19 cellular contexts compared by ENCODE assay signal in genomic region chr16:86739178-86739577, GRCh38.
DNase-seq lines count a peak whose midpoint lies in the region; ATAC-seq, FAIRE-seq and TF ChIP-seq lines count a peak whose summit lies in the region.
"Had no signal": no experiment of that assay in that cellular context is flagged by ENCODE, and none has a peak within 500 bp of the region (broad histone marks: within the 10 kb centered on the region; RNA-seq: fewer than 3 reads in every experiment).

No MANE protein-coding gene starts in this region.

- intact Hi-C loops in ascending aorta (cut with DNase I) (no loop called here), endothelial cell of umbilical vein (cut with micrococcal nuclease) (no loop called here), gastrocnemius medialis (cut with DNase I; ENCODE audit: low total_unique reads) (loop anchor here (5.0 kb wide), 1 partner anchor 127 kb away; no protein-coding TSS in a partner anchor), natural killer cell (cut with micrococcal nuclease) (no loop called here)

- CTCF ChIA-PET in endothelial cell of umbilical vein (lab: Charles Lee), result interaction anchor here (1.0 to 1.3 kb wide), 4 partner anchors 10 to 323 kb away, joined by 3 read pairs; no protein-coding TSS in a partner anchor

- no peak overlapping the region for H3K4me3 Mint-ChIP-seq in natural killer cell
- H3K4me3 Mint-ChIP-seq: CD14-positive monocyte had no signal

- H3K9me1 ChIP-seq in endothelial cell of umbilical vein (replicated peaks; ENCODE audit: control insufficient read depth, extremely low read depth, insufficient read depth, low read length), result no peaks in the 10 kb centered on the region

- H3K4me1 Mint-ChIP-seq in natural killer cell, result peaks cover 9 to 15% of the 10 kb centered on the region in 2 donors

- no peak for TF ChIP-seq POLR2A in endothelial cell of umbilical vein (IDR thresholded peaks at IDR 0.05; ENCODE audit: low read depth, low read length)
- TF ChIP-seq POLR2A in gastrocnemius medialis (IDR thresholded peaks at IDR 0.05), result no peak
- TF ChIP-seq POLR2A in GM18505 (IDR thresholded peaks at IDR 0.05; ENCODE audit: borderline replicate concordance, extremely low read depth, insufficient read depth, insufficient read length), result no peak

- H3K27ac Mint-ChIP-seq in natural killer cell, result no peak overlapping the region
- H3K27ac Mint-ChIP-seq: CD14-positive monocyte; CD4-positive, alpha-beta memory T cell had no signal

- FAIRE-seq in endothelial cell of umbilical vein (lab: Jason Lieb, UNC), result peak; percentile 54
- FAIRE-seq: A204.1 had no signal

- H3K36me3 Mint-ChIP-seq in natural killer cell, result no peaks in the 10 kb centered on the region
- H3K36me3 Mint-ChIP-seq: CD4-positive, alpha-beta memory T cell had no signal

- H3K9ac ChIP-seq in endothelial cell of umbilical vein (replicated peaks; ENCODE audit: extremely low read depth, insufficient read depth, low read length), result no peak overlapping the region
- H3K9ac ChIP-seq: GM23248 had no signal

- in situ Hi-C loops in gastrocnemius medialis (cut with MboI; ENCODE audit: low sequenced_read_pairs in 4 of 4), result no loop called here

- no peaks in the 10 kb centered on the region for H3K79me2 ChIP-seq in endothelial cell of umbilical vein (ENCODE audit: control insufficient read depth, insufficient read depth, low read length)

- dilution Hi-C loops in endothelial cell of umbilical vein (cut with MboI; ENCODE audit: extremely low pct_ligation_motif_present, low sequenced_read_pairs), result no loop called here

- peaks cover 0 to 16% of the 10 kb centered on the region in 2 donors for H3K4me1 ChIP-seq in ascending aorta
- H3K4me1 ChIP-seq in endothelial cell of umbilical vein (ENCODE audit: control insufficient read depth, extremely low read depth, insufficient read depth, low read length), result peaks cover 27% of the 10 kb centered on the region
- H3K4me1 ChIP-seq in gastrocnemius medialis, result peaks cover 9 to 20% of the 10 kb centered on the region in 2 donors
- H3K4me1 ChIP-seq: BE2C, HAP-1 had no signal

- H3K9me3 ChIP-seq in ascending aorta, result no peaks in the 10 kb centered on the region
- no peaks in the 10 kb centered on the region for H3K9me3 ChIP-seq in endothelial cell of umbilical vein (replicated peaks; ENCODE audit: control insufficient read depth, insufficient read depth, low read length)
- H3K9me3 ChIP-seq in gastrocnemius medialis, result no peaks in the 10 kb centered on the region
- H3K9me3 ChIP-seq: BE2C, HAP-1 had no signal

- H3K27ac ChIP-seq in ascending aorta (peak overlapping the region; percentile 94 to 100), endothelial cell of umbilical vein (ENCODE audit: insufficient read depth, low read depth, low read length) (no peak overlapping the region), gastrocnemius medialis (peak overlapping the region; percentile 77 to 88 (median 84))
- H3K27ac ChIP-seq: GM23248, HL-60 had no signal

- H3K4me3 ChIP-seq in ascending aorta (no peak overlapping the region), endothelial cell of umbilical vein (replicated peaks in 1 of 3; ENCODE audit: insufficient read depth in 1 of 3, low read depth in 1 of 3, low read length in 3 of 3) (no peak overlapping the region), gastrocnemius medialis (no peak overlapping the region)
- H3K4me3 ChIP-seq: GM23248, HAP-1 had no signal

- H3K27me3 ChIP-seq in ascending aorta, result no peaks in the 10 kb centered on the region
- no peaks in the 10 kb centered on the region for H3K27me3 ChIP-seq in endothelial cell of umbilical vein (ENCODE audit: control insufficient read depth in 2 of 2, insufficient read depth in 2 of 2, low read length in 2 of 2)
- H3K27me3 ChIP-seq in gastrocnemius medialis, result no peaks in the 10 kb centered on the region

- POLR2A ChIA-PET in endothelial cell of umbilical vein (lab: Charles Lee), result no interaction called here

- no peaks in the 10 kb centered on the region for H4K20me1 ChIP-seq in endothelial cell of umbilical vein (replicated peaks; ENCODE audit: control insufficient read depth, extremely low read depth, insufficient read depth, low read length)

- H3K27me3 Mint-ChIP-seq in natural killer cell (ENCODE audit: low read depth in 2 of 2), result peaks cover 35 to 48% of the 10 kb centered on the region in 2 donors

- peaks cover 3 to 6% of the 10 kb centered on the region in 2 donors for H3K36me3 ChIP-seq in ascending aorta
- H3K36me3 ChIP-seq in endothelial cell of umbilical vein (ENCODE audit: control insufficient read depth in 2 of 2, extremely low read depth in 1 of 2, insufficient read depth in 2 of 2, low read length in 2 of 2), result no peaks in the 10 kb centered on the region
- no peaks in the 10 kb centered on the region for H3K36me3 ChIP-seq in gastrocnemius medialis
- H3K36me3 ChIP-seq: BE2C, HAP-1 had no signal

- no TSS peak for BruUV-seq in endothelial cell of umbilical vein (replicated peaks; lab: Mats Ljungman, UMichigan)

- DNase-seq in ascending aorta (ENCODE audit: low spot score in 2 of 2) (no peak), endothelial cell of umbilical vein (ENCODE audit: low read depth, low spot score) (no peak), gastrocnemius medialis (no peak), epidermal melanocyte (ENCODE audit: insufficient read length, low spot score) (no peak), natural killer cell (no peak)
- DNase-seq: ACHN; BE2C; CD4-positive, alpha-beta memory T cell; DMS79 treated with DMSO at 0.1 percent for 48 hours; GF-D8; GM23248; IMR-90; KBM-7 had no signal

- H3K4me2 ChIP-seq in endothelial cell of umbilical vein (ENCODE audit: insufficient read depth, low read length), result no peak overlapping the region

- no peaks in the 10 kb centered on the region for H3K9me3 Mint-ChIP-seq in natural killer cell

- no peak for TF ChIP-seq CTCF in ascending aorta (IDR thresholded peaks at IDR 0.05)
- no peak for TF ChIP-seq CTCF in endothelial cell of umbilical vein (IDR thresholded peaks at IDR 0.05; ENCODE audit: extremely low read depth in 1 of 2, insufficient read depth in 1 of 2, low read depth in 1 of 2, low read length in 2 of 2)
- no peak for TF ChIP-seq CTCF in gastrocnemius medialis (IDR thresholded peaks at IDR 0.05 in 4 of 5, conservative IDR thresholded peaks at IDR 0.05 in 1 of 5)
- no peak for TF ChIP-seq CTCF in natural killer cell (IDR thresholded peaks at IDR 0.05)

- H2AFZ ChIP-seq in endothelial cell of umbilical vein (ENCODE audit: low read depth, low read length), result no peak overlapping the region
- H2AFZ ChIP-seq: GM23248 had no signal

- ATAC-seq in gastrocnemius medialis, result no peak
- ATAC-seq in GM18505 (IDR thresholded peaks at IDR 0.05; ENCODE audit: unreplicated experiment), result no peak
- no peak for ATAC-seq in natural killer cell
- ATAC-seq in GM19328 (IDR thresholded peaks at IDR 0.05; ENCODE audit: unreplicated experiment), result no peak

TF ChIP-seq in endothelial cell of umbilical vein, 7 proteins besides CTCF, POLR2A, EP300 and RAD21:
- TF ChIP-seq MYC (IDR thresholded peaks at IDR 0.05; ENCODE audit: low read depth, low read length) (no peak), MAX (IDR thresholded peaks at IDR 0.05; ENCODE audit: insufficient read depth, insufficient read length) (no peak), EZH2 (IDR thresholded peaks at IDR 0.05; ENCODE audit: borderline replicate concordance, low read depth, low read length, severe bottlenecking) (no peak), GATA2 (IDR thresholded peaks at IDR 0.05; ENCODE audit: insufficient read depth, insufficient read length, low read depth, low read length) (no peak)
